Comparison of ENCODE assay signal across 1 cellular context in genomic region chr3:29554584-29554983, GRCh38.
TF ChIP-seq lines count a peak whose summit lies in the region.

No MANE protein-coding gene starts in this region.

TF ChIP-seq in SK-N-SH, 30 proteins besides CTCF, POLR2A, EP300 and RAD21 (continued from another document):
- no peak for TF ChIP-seq USF1 (IDR thresholded peaks at IDR 0.05; ENCODE audit: borderline replicate concordance, low read depth)
- TF ChIP-seq FOXM1 (IDR thresholded peaks at IDR 0.05; ENCODE audit: low read depth) = no peak
